13 cellular contexts compared by ENCODE assay signal in genomic region chr16:67404740-67405226, GRCh38. TPM values are rescaled to one million over a fixed set of nuclear protein-coding genes. Genes with fewer than 3 reads are reported as not detected.
A peak's percentile ranks its signal among the peaks of the same experiment; 100 is the strongest.
DNase-seq lines count a peak whose midpoint lies in the region; ATAC-seq, FAIRE-seq and TF ChIP-seq lines count a peak whose summit lies in the region.
"Had no signal": no experiment of that assay in that cellular context is flagged by ENCODE, and none has a peak within 500 bp of the region (broad histone marks: within the 10 kb centered on the region; RNA-seq: fewer than 3 reads in every experiment).

No MANE protein-coding gene starts in this region.

- no peak overlapping the region for H3K9ac ChIP-seq in Loucy (ENCODE audit: low read depth, low read length, poor library complexity, severe bottlenecking)
- H3K9ac ChIP-seq: BLaER1 had no signal

- H3K4me1 ChIP-seq in Loucy (ENCODE audit: insufficient read depth, low read length, poor library complexity, severe bottlenecking), result peaks cover 9% of the 10 kb centered on the region
- peaks cover 35 to 74% (median 46%) of the 10 kb centered on the region in 3 donors for H3K4me1 ChIP-seq in esophagus squamous epithelium
- peaks cover 9 to 17% (median 16%) of the 10 kb centered on the region in 3 donors for H3K4me1 ChIP-seq in pancreas

- no peaks in the 10 kb centered on the region for H3F3A ChIP-seq in Loucy (ENCODE audit: low read depth)

- H3K4me3 Mint-ChIP-seq in CD4-positive, alpha-beta T cell, result no peak overlapping the region
- no peak overlapping the region for H3K4me3 Mint-ChIP-seq in natural killer cell
- H3K4me3 Mint-ChIP-seq: activated naive CD4-positive, alpha-beta T cell treated with anti-CD3 and anti-CD28 coated beads, Interleukin-2, amount 50 U/mL, for 24 hours; stimulated activated effector memory CD8-positive, alpha-beta T cell treated with anti-CD3 and anti-CD28 coated beads, Interleukin-12 subunit alpha, Interleukin-12 subunit beta, amount 100 ng/mL, for 72 hours had no signal

- no peak overlapping the region for H3K4me2 ChIP-seq in Loucy (ENCODE audit: low read depth, low read length, poor library complexity, severe bottlenecking)
- H3K4me2 ChIP-seq: BLaER1 had no signal

- H3K27ac Mint-ChIP-seq in CD4-positive, alpha-beta T cell, result no peak overlapping the region
- H3K27ac Mint-ChIP-seq in natural killer cell, result no peak overlapping the region
- H3K27ac Mint-ChIP-seq: activated naive CD4-positive, alpha-beta T cell treated with anti-CD3 and anti-CD28 coated beads, Interleukin-2, amount 50 U/mL, for 24 hours; stimulated activated effector memory CD8-positive, alpha-beta T cell treated with anti-CD3 and anti-CD28 coated beads, Interleukin-12 subunit alpha, Interleukin-12 subunit beta, amount 100 ng/mL, for 72 hours had no signal

- intact Hi-C loops in esophagus squamous epithelium (cut with DNase I), result no loop called here
- intact Hi-C loops in pancreas (cut with DNase I), result loop anchor here in 1 of 3 donors (5.0 kb wide), 1 partner anchor 42 kb away; no protein-coding TSS in a partner anchor
- intact Hi-C loops in CD4-positive, alpha-beta T cell (cut with DNase I, micrococcal nuclease), result no loop called here
- intact Hi-C loops in natural killer cell (cut with micrococcal nuclease), result no loop called here

- FAIRE-seq in pancreas (lab: Jason Lieb, UNC), result peak; percentile 41

- POLR2A ChIA-PET in CD4-positive, alpha-beta T cell (lab: Charles Lee), result no interaction called here

- no peaks in the 10 kb centered on the region for H4K20me1 ChIP-seq in Loucy (ENCODE audit: insufficient read depth, low read length, poor library complexity, severe bottlenecking)
- H4K20me1 ChIP-seq: BLaER1 had no signal

- no peaks in the 10 kb centered on the region for H3K79me2 ChIP-seq in Loucy (ENCODE audit: insufficient read depth, low read length)

- H3K4me1 Mint-ChIP-seq in CD4-positive, alpha-beta T cell (ENCODE audit: low read depth), result no peaks in the 10 kb centered on the region
- H3K4me1 Mint-ChIP-seq in natural killer cell, result peaks cover 0 to 4% of the 10 kb centered on the region in 2 donors
- H3K4me1 Mint-ChIP-seq: activated naive CD4-positive, alpha-beta T cell treated with anti-CD3 and anti-CD28 coated beads, Interleukin-2, amount 50 U/mL, for 24 hours; stimulated activated effector memory CD8-positive, alpha-beta T cell treated with anti-CD3 and anti-CD28 coated beads, Interleukin-12 subunit alpha, Interleukin-12 subunit beta, amount 100 ng/mL, for 72 hours had no signal

- peaks cover 16% of the 10 kb centered on the region for H3K27me3 Mint-ChIP-seq in CD4-positive, alpha-beta T cell
- peaks cover 0 to 5% of the 10 kb centered on the region in 2 donors for H3K27me3 Mint-ChIP-seq in natural killer cell (ENCODE audit: low read depth in 2 of 2)

- peak; percentile 94 for DNase-seq in DMS53 (lab: John Stamatoyannopoulos, UW)
- DNase-seq in esophagus squamous epithelium (lab: John Stamatoyannopoulos, UW), result no peak
- DNase-seq in pancreas, result peak in 4 of 6 donors; percentile 79 to 88 (median 84)
- no peak for DNase-seq in CD4-positive, alpha-beta T cell
- DNase-seq in NCI-H1105 (lab: John Stamatoyannopoulos, UW), result no peak
- no peak for DNase-seq in natural killer cell
- DNase-seq: SHP77 treated with DMSO at 0.1 percent for 48 hours; stimulated activated CD4-positive, alpha-beta T cell treated with anti-CD3 and anti-CD28 coated beads, Interleukin-2, amount 100 ng/mL, for 24 hours had no signal

- no peaks in the 10 kb centered on the region for H3K9me3 Mint-ChIP-seq in CD4-positive, alpha-beta T cell
- no peaks in the 10 kb centered on the region for H3K9me3 Mint-ChIP-seq in natural killer cell
- H3K9me3 Mint-ChIP-seq: activated naive CD4-positive, alpha-beta T cell treated with anti-CD3 and anti-CD28 coated beads, Interleukin-2, amount 50 U/mL, for 24 hours; stimulated activated effector memory CD8-positive, alpha-beta T cell treated with anti-CD3 and anti-CD28 coated beads, Interleukin-12 subunit alpha, Interleukin-12 subunit beta, amount 100 ng/mL, for 72 hours had no signal

- H3K27me3 ChIP-seq in Loucy (ENCODE audit: insufficient read depth, low read length, poor library complexity, severe bottlenecking) (no peaks in the 10 kb centered on the region), esophagus squamous epithelium (no peaks in the 10 kb centered on the region), pancreas (no peaks in the 10 kb centered on the region)
- H3K27me3 ChIP-seq in CD4-positive, alpha-beta T cell (ENCODE audit: control insufficient read depth, insufficient read depth, low read length), result no peaks in the 10 kb centered on the region
- H3K27me3 ChIP-seq: BLaER1 had no signal

- CTCF ChIA-PET in CD4-positive, alpha-beta T cell (lab: Charles Lee), result no interaction called here

- ATAC-seq in pancreas, result peak; percentile 88 to 92 (median 90)
- no peak for ATAC-seq in CD4-positive, alpha-beta T cell (ENCODE audit: poor library complexity)
- no peak for ATAC-seq in GM18517 (IDR thresholded peaks at IDR 0.05; ENCODE audit: unreplicated experiment)
- ATAC-seq in natural killer cell, result no peak
- ATAC-seq: stimulated activated effector memory CD8-positive, alpha-beta T cell treated with anti-CD3 and anti-CD28 coated beads, Interleukin-12 subunit alpha, Interleukin-12 subunit beta, amount 100 ng/mL, for 72 hours had no signal

- peak in 1 of 4 donors; percentile 2 for TF ChIP-seq POLR2A in esophagus squamous epithelium (IDR thresholded peaks at IDR 0.05)

- TF ChIP-seq CTCF in Loucy (conservative IDR thresholded peaks at IDR 0.05; ENCODE audit: low read length), result no peak
- TF ChIP-seq CTCF in esophagus squamous epithelium (IDR thresholded peaks at IDR 0.05), result no peak
- no peak for TF ChIP-seq CTCF in pancreas (IDR thresholded peaks at IDR 0.05)
- TF ChIP-seq CTCF in CD4-positive, alpha-beta T cell (IDR thresholded peaks at IDR 0.05), result no peak
- no peak for TF ChIP-seq CTCF in natural killer cell (IDR thresholded peaks at IDR 0.05)

- WGBS in esophagus squamous epithelium, 2 donors, result 22 to 83% methylated on average over 3 to 4 of the region's 5 CpGs
- WGBS in pancreas, 2 donors, result 38 to 45% methylated on average over 5 of the region's 5 CpGs

- H3K36me3 Mint-ChIP-seq in CD4-positive, alpha-beta T cell (ENCODE audit: low read depth), result no peaks in the 10 kb centered on the region
- H3K36me3 Mint-ChIP-seq in natural killer cell, result no peaks in the 10 kb centered on the region
- H3K36me3 Mint-ChIP-seq: activated naive CD4-positive, alpha-beta T cell treated with anti-CD3 and anti-CD28 coated beads, Interleukin-2, amount 50 U/mL, for 24 hours; stimulated activated effector memory CD8-positive, alpha-beta T cell treated with anti-CD3 and anti-CD28 coated beads, Interleukin-12 subunit alpha, Interleukin-12 subunit beta, amount 100 ng/mL, for 72 hours had no signal

- peak overlapping the region; percentile 33 for H2AFZ ChIP-seq in Loucy (ENCODE audit: low read length)

- H3K9me3 ChIP-seq in Loucy (ENCODE audit: insufficient read depth, low read depth, low read length), result no peaks in the 10 kb centered on the region
- no peaks in the 10 kb centered on the region for H3K9me3 ChIP-seq in esophagus squamous epithelium
- H3K9me3 ChIP-seq in pancreas, result no peaks in the 10 kb centered on the region
- no peaks in the 10 kb centered on the region for H3K9me3 ChIP-seq in CD4-positive, alpha-beta T cell (ENCODE audit: control insufficient read depth, low read length)
- H3K9me3 ChIP-seq: BLaER1 had no signal

- no peak overlapping the region for H3K4me3 ChIP-seq in Loucy (ENCODE audit: low read length, poor library complexity, severe bottlenecking)
- peak overlapping the region in 1 of 4 donors; percentile 5 for H3K4me3 ChIP-seq in esophagus squamous epithelium
- H3K4me3 ChIP-seq in pancreas, result no peak overlapping the region
- H3K4me3 ChIP-seq: BLaER1 had no signal

- no peaks in the 10 kb centered on the region for H3K36me3 ChIP-seq in Loucy (ENCODE audit: insufficient read depth, low read length)
- no peaks in the 10 kb centered on the region for H3K36me3 ChIP-seq in esophagus squamous epithelium
- no peaks in the 10 kb centered on the region for H3K36me3 ChIP-seq in pancreas
- H3K36me3 ChIP-seq: BLaER1 had no signal

- no peaks in the 10 kb centered on the region for H3K9me2 ChIP-seq in Loucy (replicated peaks; ENCODE audit: low read depth, low read length)

- H3K27ac ChIP-seq in esophagus squamous epithelium (peak overlapping the region; percentile 90 to 94 (median 92)), pancreas (peak overlapping the region; percentile 50 to 91 (median 80))
- H3K27ac ChIP-seq in CD4-positive, alpha-beta T cell (ENCODE audit: low read depth, low read length), result no peak overlapping the region
- H3K27ac ChIP-seq: BLaER1 had no signal

RNA-seq across cellular contexts. Expression of gene TPPP3, which starts 11.5 kb away (rescaled TPM):
- total RNA-seq in esophagus squamous epithelium (10 to 100 TPM in 2 of 4 donors, 1 to 10 TPM in 2; 3.0 to 26.2 (median 8.2) TPM), pancreas (10 to 100 TPM in 2 of 6 donors, 1 to 10 TPM in 4; 4.5 to 30.3 (median 7.1) TPM), natural killer cell (1 to 10 TPM in 2 of 3 donors, under 1 TPM in 1; 0.66 to 3.0 (median 1.4) TPM)
- 10 to 100 TPM; 30.1 to 76.2 TPM for polyA plus RNA-seq in pancreas
- total RNA-seq in CD4-positive, alpha-beta T cell, result not detected

RNA-seq across cellular contexts. Expression of gene ZDHHC1, which starts 11.5 kb away (rescaled TPM):
- total RNA-seq in esophagus squamous epithelium (10 to 100 TPM in 1 of 4 donors, 1 to 10 TPM in 3; 2.5 to 11.1 (median 3.8) TPM), pancreas (10 to 100 TPM in 2 of 6 donors, 1 to 10 TPM in 4; 8.1 to 11.3 (median 9.7) TPM), natural killer cell (1 to 10 TPM in 2 of 3 donors, under 1 TPM in 1; 0.88 to 2.5 (median 1.8) TPM)
- 10 to 100 TPM; 11.2 to 15.2 TPM for polyA plus RNA-seq in pancreas
- under 1 TPM in 1 of 2 experiments, not detected in 1; 0.22 TPM for total RNA-seq in CD4-positive, alpha-beta T cell

RNA-seq across cellular contexts. Expression of gene HSD11B2, which starts 26.1 kb away (rescaled TPM):
- total RNA-seq in esophagus squamous epithelium (10 to 100 TPM in 1 of 4 donors, 1 to 10 TPM in 3; 2.1 to 13.0 (median 6.7) TPM), pancreas (1 to 10 TPM; 1.4 to 6.8 (median 5.0) TPM), natural killer cell (not detected)
- polyA plus RNA-seq in pancreas, result 10 to 100 TPM in 1 of 2 donors, 1 to 10 TPM in 1; 7.7 to 11.3 TPM
- not detected for total RNA-seq in CD4-positive, alpha-beta T cell

Comparison
In these comparisons a context has a peak if more than half of its experiments do, and no peak if none do; other contexts are left out.
1. DNase-seq: peak in DMS53 (single experiment) and pancreas (4 of 6); none in esophagus squamous epithelium (single experiment), CD4-positive, alpha-beta T cell (0 of 10), NCI-H1105 (single experiment) and natural killer cell (single experiment).
2. ATAC-seq: peak in pancreas (4 of 4); none in CD4-positive, alpha-beta T cell (single experiment), GM18517 (single experiment) and natural killer cell (0 of 3).